ENCODE assay signal across 11 cellular contexts in genomic region chr16:14957576-14958322, GRCh38. TPM values are rescaled to one million over a fixed set of nuclear protein-coding genes. Genes with fewer than 3 reads are reported as not detected.
DNase-seq lines count a peak whose midpoint lies in the region; ATAC-seq and TF ChIP-seq lines count a peak whose summit lies in the region.
"Had no signal": no experiment of that assay in that cellular context is flagged by ENCODE, and none has a peak within 500 bp of the region (broad histone marks: within the 10 kb centered on the region; RNA-seq: fewer than 3 reads in every experiment).

No MANE protein-coding gene starts in this region.

- H3K27me3 ChIP-seq in neutrophil (no peaks in the 10 kb centered on the region), A673 (replicated peaks; ENCODE audit: insufficient read depth, low read depth, low read length, poor library complexity) (no peaks in the 10 kb centered on the region)

- TF ChIP-seq CTCF in neutrophil (IDR thresholded peaks at IDR 0.05) = no peak
- no peak for TF ChIP-seq CTCF in A673 (conservative IDR thresholded peaks at IDR 0.05; ENCODE audit: low read depth, low read length)

- no peaks in the 10 kb centered on the region for H3K36me3 ChIP-seq in neutrophil
- H3K36me3 ChIP-seq in A673 (ENCODE audit: insufficient read depth, low read length, poor library complexity, severe bottlenecking) = no peaks in the 10 kb centered on the region

- BruUV-seq in A673 (replicated peaks; lab: Mats Ljungman, UMichigan) = no TSS peak

- intact Hi-C loops in A673 (cut with micrococcal nuclease; ENCODE audit: unreplicated experiment) = no loop called here

- CTCF ChIA-PET in A673 (lab: Charles Lee) = no interaction called here

- no peaks in the 10 kb centered on the region for H3K9me3 ChIP-seq in neutrophil
- no peaks in the 10 kb centered on the region for H3K9me3 ChIP-seq in A673 (ENCODE audit: low read depth, low read length, poor library complexity, severe bottlenecking)

- POLR2A ChIA-PET in A673 (lab: Charles Lee; ENCODE audit: low non-redundant PET) = no interaction called here

- no peak for ATAC-seq in GM19452 (IDR thresholded peaks at IDR 0.05; ENCODE audit: unreplicated experiment)

- H3K4me1 ChIP-seq in neutrophil (ENCODE audit: control insufficient read depth in 1 of 2, insufficient read depth in 1 of 2, low read depth in 1 of 2, low read length in 1 of 2) (peaks cover 40 to 61% of the 10 kb centered on the region in 2 experiments), A673 (ENCODE audit: insufficient read depth, low read length, poor library complexity, severe bottlenecking) (no peaks in the 10 kb centered on the region)

- H3K27ac ChIP-seq in neutrophil = peak overlapping the region; percentile 46
- no peak overlapping the region for H3K27ac ChIP-seq in A673 (ENCODE audit: low read depth, low read length, poor library complexity, severe bottlenecking)
- H3K27ac ChIP-seq: 22Rv1 had no signal

- DNase-seq in DMS 273 (lab: John Stamatoyannopoulos, UW; ENCODE audit: unreplicated experiment) (peak; percentile 12), DMS 273 treated with DMSO at 0.1 percent for 48 hours (lab: John Stamatoyannopoulos, UW) (no peak), islet precursor cell (peak; percentile 54), ureter (ENCODE audit: low spot score) (peak; percentile 44), A673 (ENCODE audit: low spot score) (no peak)
- no peak for DNase-seq in activated CD4-positive, alpha-beta T cell treated with anti-CD3 and anti-CD28 coated beads, Interleukin-2, amount 50 U/mL, for 1 hour
- DNase-seq: GDM1, NCI-H1694 treated with DMSO at 0.1 percent for 48 hours had no signal

- no peak overlapping the region for H3K4me3 ChIP-seq in neutrophil (ENCODE audit: low read depth in 1 of 2, low read length in 1 of 2)
- H3K4me3 ChIP-seq in A673 (ENCODE audit: low read depth, low read length, poor library complexity, severe bottlenecking) = no peak overlapping the region

RNA-seq across cellular contexts. Expression of gene PDXDC1, which starts 17.1 kb away (rescaled TPM):
- total RNA-seq in ureter (133 TPM), A673 (2021) (101 and 103 TPM in 2 replicates)

RNA-seq across cellular contexts. Expression of gene NPIPA1, which starts 20.5 kb away (rescaled TPM):
- 158 TPM for total RNA-seq in ureter
- total RNA-seq in A673 (2021) = 161 and 178 TPM in 2 replicates

Comparison
In these comparisons a context has a peak if more than half of its experiments do, and no peak if none do; other contexts are left out.
1. DNase-seq: peak in DMS 273 (single experiment), islet precursor cell (single experiment) and ureter (single experiment); none in DMS 273 treated with DMSO at 0.1 percent for 48 hours (single experiment), activated CD4-positive, alpha-beta T cell treated with anti-CD3 and anti-CD28 coated beads, Interleukin-2, amount 50 U/mL, for 1 hour (single experiment) and A673 (single experiment).